8 cellular contexts compared by ENCODE assay signal in the genomic region with DNA sequence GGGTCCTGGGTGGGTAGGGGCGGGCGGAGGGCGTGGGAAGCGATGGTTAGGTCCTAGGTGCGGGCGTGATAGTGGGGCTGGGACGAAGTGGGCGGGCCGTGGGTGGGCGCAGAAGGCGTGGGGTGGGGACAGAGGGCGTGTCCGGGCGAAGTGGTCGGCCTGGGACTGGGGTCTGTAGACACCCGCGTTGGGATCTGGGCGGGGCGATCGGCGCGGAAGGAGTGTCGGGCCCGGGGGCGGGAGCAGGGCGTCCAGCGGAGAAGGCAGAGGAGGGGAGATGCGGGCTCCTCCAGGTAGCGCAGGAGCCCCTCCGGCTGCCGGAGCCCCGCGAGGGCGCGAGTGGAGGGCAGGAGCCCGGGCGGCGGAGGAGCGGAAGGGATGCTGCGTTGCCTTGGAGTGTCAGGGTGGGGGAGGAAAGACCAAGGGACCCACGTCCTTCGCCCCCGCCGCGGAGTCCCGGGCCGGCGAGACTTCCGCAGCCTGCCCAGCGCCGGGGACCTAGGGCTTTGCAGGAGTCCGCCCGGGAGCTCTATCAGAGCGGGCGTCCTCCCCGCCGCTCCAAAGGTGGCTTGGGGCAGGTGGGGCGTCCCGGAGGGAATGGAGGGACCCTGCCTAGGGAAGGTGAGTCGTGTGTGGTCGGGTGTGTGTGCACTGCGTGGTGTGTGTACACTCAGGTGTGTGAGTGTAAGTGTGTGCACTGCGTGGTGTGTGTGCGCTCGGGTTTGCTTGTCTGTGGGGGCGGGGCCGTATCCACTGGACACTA. TPM values are rescaled to one million over a fixed set of nuclear protein-coding genes. Genes with fewer than 3 reads are reported as not detected.
DNase-seq lines count a peak whose midpoint lies in the region; ATAC-seq and TF ChIP-seq lines count a peak whose summit lies in the region.

No MANE protein-coding gene starts in this region.

- peaks cover 2% of the 10 kb centered on the region for H3K36me3 Mint-ChIP-seq in T-helper 2 cell treated with Interferon-gamma antibody and Interleukin-4, amounts not matched to agents 5 μg/mL and 100 μg/mL, for 36 hours (ENCODE audit: low read depth)
- H3K36me3 Mint-ChIP-seq in endothelial cell (ENCODE audit: low read depth, unreplicated experiment) = peaks cover 3% of the 10 kb centered on the region
- H3K36me3 Mint-ChIP-seq in naive thymus-derived CD4-positive, alpha-beta T cell = peaks cover 0 to 2% (median 0%) of the 10 kb centered on the region in 5 donors

- no peak for TF ChIP-seq RAD21 in HCT116 (IDR thresholded peaks at IDR 0.05; ENCODE audit: low read depth)

- peak overlapping the region; percentile 80 for H3K4me3 Mint-ChIP-seq in T-helper 2 cell treated with Interferon-gamma antibody and Interleukin-4, amounts not matched to agents 5 μg/mL and 100 μg/mL, for 36 hours
- H3K4me3 Mint-ChIP-seq in endothelial cell (ENCODE audit: unreplicated experiment) = peak overlapping the region; percentile 67
- H3K4me3 Mint-ChIP-seq in naive thymus-derived CD4-positive, alpha-beta T cell = peak overlapping the region; percentile 80 to 89 (median 86)

- H3K9me3 ChIP-seq in HCT116 (ENCODE audit: control insufficient read depth in 1 of 2, insufficient read depth in 1 of 2, low read depth in 1 of 2, low read length in 2 of 2) (no peaks in the 10 kb centered on the region), uterus (no peaks in the 10 kb centered on the region)
- H3K9me3 ChIP-seq in naive thymus-derived CD4-positive, alpha-beta T cell (ENCODE audit: control insufficient read depth in 2 of 3, low read length in 3 of 3) = no peaks in the 10 kb centered on the region

- no peaks in the 10 kb centered on the region for H3K79me2 ChIP-seq in HCT116 (ENCODE audit: insufficient read depth, low read length)

- peak overlapping the region; percentile 98 for H3K4me2 ChIP-seq in HCT116 (ENCODE audit: low read length)

- no peak overlapping the region for H3K27ac Mint-ChIP-seq in T-helper 2 cell treated with Interferon-gamma antibody and Interleukin-4, amounts not matched to agents 5 μg/mL and 100 μg/mL, for 36 hours
- no peak overlapping the region for H3K27ac Mint-ChIP-seq in endothelial cell (ENCODE audit: unreplicated experiment)
- H3K27ac Mint-ChIP-seq in naive thymus-derived CD4-positive, alpha-beta T cell = peak overlapping the region in 7 of 9 donors; percentile 22 to 90 (median 66)

- no peaks in the 10 kb centered on the region for H3K27me3 Mint-ChIP-seq in T-helper 2 cell treated with Interferon-gamma antibody and Interleukin-4, amounts not matched to agents 5 μg/mL and 100 μg/mL, for 36 hours (ENCODE audit: low read depth)
- peaks cover 20% of the 10 kb centered on the region for H3K27me3 Mint-ChIP-seq in endothelial cell (ENCODE audit: unreplicated experiment)
- H3K27me3 Mint-ChIP-seq in naive thymus-derived CD4-positive, alpha-beta T cell = peaks cover 0 to 4% (median 0%) of the 10 kb centered on the region in 5 donors

- POLR2A ChIA-PET in HCT116 (lab: Charles Lee) = no interaction called here
- POLR2A ChIA-PET in naive thymus-derived CD4-positive, alpha-beta T cell (lab: Charles Lee) = interaction anchor here (0.6 to 1.4 kb wide), 6 partner anchors 12 to 98 kb away, joined by 3 to 8 read pairs (median 3); no protein-coding TSS in a partner anchor

- H3K36me3 ChIP-seq in HCT116 (ENCODE audit: control insufficient read depth in 1 of 2, insufficient read depth in 2 of 2, low read length in 2 of 2) = no peaks in the 10 kb centered on the region
- peaks cover 0 to 5% (median 0%) of the 10 kb centered on the region in 3 experiments for H3K36me3 ChIP-seq in naive thymus-derived CD4-positive, alpha-beta T cell (ENCODE audit: control insufficient read depth in 2 of 3, insufficient read depth in 3 of 3, low read length in 3 of 3)
- no peaks in the 10 kb centered on the region for H3K36me3 ChIP-seq in uterus

- TF ChIP-seq POLR2A in HCT116 (IDR thresholded peaks at IDR 0.05; ENCODE audit: borderline replicate concordance, extremely low read depth, insufficient read depth, insufficient read length) (no peak), uterus (IDR thresholded peaks at IDR 0.05) (peak in 1 of 2 donors; percentile 63)

- no peaks in the 10 kb centered on the region for H3K27me3 ChIP-seq in HCT116 (ENCODE audit: insufficient read depth, low read length)
- no peaks in the 10 kb centered on the region for H3K27me3 ChIP-seq in naive thymus-derived CD4-positive, alpha-beta T cell (ENCODE audit: control insufficient read depth in 2 of 2, insufficient read depth in 2 of 2, low read length in 2 of 2)
- H3K27me3 ChIP-seq in uterus = no peaks in the 10 kb centered on the region

- BruUV-seq in HCT116 (replicated peaks; lab: Mats Ljungman, UMichigan) = TSS peak; percentile 34

- peaks cover 12% of the 10 kb centered on the region for H3K4me1 Mint-ChIP-seq in T-helper 2 cell treated with Interferon-gamma antibody and Interleukin-4, amounts not matched to agents 5 μg/mL and 100 μg/mL, for 36 hours (ENCODE audit: low read depth)
- H3K4me1 Mint-ChIP-seq in endothelial cell (ENCODE audit: unreplicated experiment) = no peaks in the 10 kb centered on the region
- H3K4me1 Mint-ChIP-seq in naive thymus-derived CD4-positive, alpha-beta T cell = peaks cover 7 to 18% (median 11%) of the 10 kb centered on the region in 7 donors

- TF ChIP-seq CTCF in HCT116 (IDR thresholded peaks at IDR 0.05 in 2 of 3, conservative IDR thresholded peaks at IDR 0.05 in 1 of 3; ENCODE audit: borderline replicate concordance in 1 of 3, insufficient read depth in 1 of 3, low read depth in 2 of 3, low read length in 2 of 3) (no peak), endothelial cell (IDR thresholded peaks at IDR 0.05; ENCODE audit: unreplicated experiment) (no peak), uterus (IDR thresholded peaks at IDR 0.05) (no peak)

- H3K4me3 ChIP-seq in HCT116 (replicated peaks in 1 of 2; ENCODE audit: low read depth in 1 of 2, low read length in 2 of 2) (peak overlapping the region; percentile 66 to 79), uterus (peak overlapping the region; percentile 52 to 78)
- H3K4me3 ChIP-seq in naive thymus-derived CD4-positive, alpha-beta T cell (ENCODE audit: low read length) = peak overlapping the region; percentile 59

- intact Hi-C loops in HCT116 (cut with micrococcal nuclease) = loop anchor here (5.0 kb wide), 1 partner anchor 159 kb away; a partner anchor contains a TSS
- intact Hi-C loops in naive thymus-derived CD4-positive, alpha-beta T cell (cut with micrococcal nuclease) = loop anchor here (1.0 to 10.0 kb wide), 23 partner anchors 22 to 1791 kb away; a partner anchor contains a TSS
- intact Hi-C loops in uterus (cut with DNase I; ENCODE audit: low total_unique reads) = no loop called here

- no peaks in the 10 kb centered on the region for H4K20me1 ChIP-seq in HCT116 (ENCODE audit: insufficient read depth)

- H3K9me2 ChIP-seq in HCT116 (ENCODE audit: insufficient read depth) = no peaks in the 10 kb centered on the region

- RAD21 ChIA-PET in HCT116 (lab: Charles Lee; ENCODE audit: low non-redundant PET in 1 of 2, low total read pairs in 2 of 2, uncharacterized antibody in 2 of 2, unreplicated experiment in 2 of 2) = interaction anchor here in 1 of 2 experiments (0.6 kb wide), 1 partner anchor 984 kb away, joined by 8 read pairs; no protein-coding TSS in a partner anchor

- H2AFZ ChIP-seq in HCT116 (ENCODE audit: low read depth, low read length, poor library complexity, severe bottlenecking) = no peak overlapping the region

- H3K9ac ChIP-seq in HCT116 (ENCODE audit: low read length) = peak overlapping the region; percentile 73

- H3K27ac ChIP-seq in HCT116 (ENCODE audit: low read depth, low read length) (peak overlapping the region; percentile 20; the same call in 1 of the 2 replicates), uterus (peak overlapping the region; percentile 64 to 90)
- H3K27ac ChIP-seq in naive thymus-derived CD4-positive, alpha-beta T cell (ENCODE audit: low read depth, low read length) = peak overlapping the region; percentile 63

- H3K9me3 Mint-ChIP-seq in T-helper 2 cell treated with Interferon-gamma antibody and Interleukin-4, amounts not matched to agents 5 μg/mL and 100 μg/mL, for 36 hours = no peaks in the 10 kb centered on the region
- H3K9me3 Mint-ChIP-seq in endothelial cell (ENCODE audit: unreplicated experiment) = no peaks in the 10 kb centered on the region
- peaks cover 0 to 1% (median 0%) of the 10 kb centered on the region in 11 donors for H3K9me3 Mint-ChIP-seq in naive thymus-derived CD4-positive, alpha-beta T cell

- peak; percentile 85 for ATAC-seq in HCT116
- peak; percentile 68 for ATAC-seq in naive thymus-derived CD4-positive, alpha-beta T cell

- DNase-seq in activated gamma-delta T cell (lab: John Stamatoyannopoulos, UW) (peak; percentile 77), activated gamma-delta T cell treated with Interleukin-2 at 50 U/mL for 16 hours (no peak), HCT116 (ENCODE audit: low read depth, low spot score) (peak; percentile 38), M059J (ENCODE audit: low read depth) (peak; percentile 57), endothelial cell (ENCODE audit: low spot score) (peak; percentile 48), uterus (peak in 1 of 2 donors; percentile 85)
- DNase-seq in T-helper 2 cell treated with Interferon-gamma antibody and Interleukin-4, amounts not matched to agents 5 μg/mL and 100 μg/mL, for 36 hours (ENCODE audit: low spot score) = peak; percentile 67
- peak in 8 of 9 donors; percentile 62 to 82 (median 76) for DNase-seq in naive thymus-derived CD4-positive, alpha-beta T cell

- CTCF ChIA-PET in HCT116 (lab: Charles Lee) = interaction anchor here (1.1 kb wide), 1 partner anchor 158 kb away, joined by 5 read pairs; no protein-coding TSS in a partner anchor
- CTCF ChIA-PET in naive thymus-derived CD4-positive, alpha-beta T cell (lab: Charles Lee) = interaction anchor here (0.5 to 1.7 kb wide), 2 partner anchors 23 to 25 kb away, joined by 3 to 8 read pairs; no protein-coding TSS in a partner anchor

- H3K4me1 ChIP-seq in HCT116 (ENCODE audit: control insufficient read depth in 1 of 2, insufficient read depth in 2 of 2, low read length in 2 of 2) (peaks cover 6 to 18% of the 10 kb centered on the region in 2 experiments), uterus (peaks cover 0 to 13% of the 10 kb centered on the region in 2 donors)
- peaks cover 5 to 6% of the 10 kb centered on the region in 2 donors for H3K4me1 ChIP-seq in naive thymus-derived CD4-positive, alpha-beta T cell (ENCODE audit: control insufficient read depth in 2 of 2, insufficient read depth in 2 of 2, low read length in 2 of 2)

RNA-seq across cellular contexts. Expression of a gene that starts 27.0 kb away (rescaled TPM):
- total RNA-seq in HCT116 (2021; ENCODE audit: unreplicated experiment) = not detected
- polyA plus RNA-seq in HCT116 (2012) = not detected in 2 replicates
- not detected in 2 replicates for total RNA-seq in M059J (2014; rRNA removed; shearing (Covaris generic))
- total RNA-seq in endothelial cell (ENCODE audit: unreplicated experiment) = not detected
- not detected for total RNA-seq in naive thymus-derived CD4-positive, alpha-beta T cell
- not detected for polyA plus RNA-seq in naive thymus-derived CD4-positive, alpha-beta T cell
- not detected for total RNA-seq in uterus

RNA-seq across cellular contexts. Expression of a gene that starts 53.2 kb away (rescaled TPM):
- 37.9 TPM for total RNA-seq in HCT116 (2021; ENCODE audit: unreplicated experiment)
- polyA plus RNA-seq in HCT116 (2012) = 30.3 and 31.9 TPM in 2 replicates
- total RNA-seq in M059J (2014; rRNA removed; shearing (Covaris generic)) = 53.3 and 65.6 TPM in 2 replicates
- 32.2 TPM for total RNA-seq in endothelial cell (ENCODE audit: unreplicated experiment)
- 10 to 100 TPM; 18.5 to 31.8 (median 27.8) TPM for total RNA-seq in naive thymus-derived CD4-positive, alpha-beta T cell
- polyA plus RNA-seq in naive thymus-derived CD4-positive, alpha-beta T cell = 10 to 100 TPM; 46.9 to 69.5 TPM
- 10 to 100 TPM; 33.3 to 75.5 (median 55.2) TPM for total RNA-seq in uterus

RNA-seq across cellular contexts. Expression of a gene that starts 53.4 kb away (rescaled TPM):
- total RNA-seq in HCT116 (2021; ENCODE audit: unreplicated experiment) (14.3 TPM), endothelial cell (ENCODE audit: unreplicated experiment) (13.4 TPM), uterus (10 to 100 TPM in 2 of 4 donors, 1 to 10 TPM in 2; 5.0 to 29.6 (median 15.7) TPM)
- polyA plus RNA-seq in HCT116 (2012) = 10.8 and 11.1 TPM in 2 replicates
- 14.7 and 18.8 TPM in 2 replicates for total RNA-seq in M059J (2014; rRNA removed; shearing (Covaris generic))
- 10 to 100 TPM; 12.1 to 36.8 (median 26.3) TPM for total RNA-seq in naive thymus-derived CD4-positive, alpha-beta T cell
- 10 to 100 TPM; 32.3 to 35.1 TPM for polyA plus RNA-seq in naive thymus-derived CD4-positive, alpha-beta T cell

Comparison
In these comparisons a context has a peak if more than half of its experiments do, and no peak if none do; other contexts are left out.
1. H3K27ac ChIP-seq: peak in every context shown above with its lines; median percentile 77 in uterus; 63 in naive thymus-derived CD4-positive, alpha-beta T cell; 20 in HCT116.
2. H3K27ac Mint-ChIP-seq: peak in naive thymus-derived CD4-positive, alpha-beta T cell (7 of 9); none in T-helper 2 cell treated with Interferon-gamma antibody and Interleukin-4, amounts not matched to agents 5 μg/mL and 100 μg/mL, for 36 hours (single experiment) and endothelial cell (single experiment).
3. Peak in every context shown above with its lines, with median percentiles within 50 percentile points of each other: H3K4me3 ChIP-seq and H3K4me3 Mint-ChIP-seq.